1 cellular context compared by ENCODE assay signal in the genomic region with DNA sequence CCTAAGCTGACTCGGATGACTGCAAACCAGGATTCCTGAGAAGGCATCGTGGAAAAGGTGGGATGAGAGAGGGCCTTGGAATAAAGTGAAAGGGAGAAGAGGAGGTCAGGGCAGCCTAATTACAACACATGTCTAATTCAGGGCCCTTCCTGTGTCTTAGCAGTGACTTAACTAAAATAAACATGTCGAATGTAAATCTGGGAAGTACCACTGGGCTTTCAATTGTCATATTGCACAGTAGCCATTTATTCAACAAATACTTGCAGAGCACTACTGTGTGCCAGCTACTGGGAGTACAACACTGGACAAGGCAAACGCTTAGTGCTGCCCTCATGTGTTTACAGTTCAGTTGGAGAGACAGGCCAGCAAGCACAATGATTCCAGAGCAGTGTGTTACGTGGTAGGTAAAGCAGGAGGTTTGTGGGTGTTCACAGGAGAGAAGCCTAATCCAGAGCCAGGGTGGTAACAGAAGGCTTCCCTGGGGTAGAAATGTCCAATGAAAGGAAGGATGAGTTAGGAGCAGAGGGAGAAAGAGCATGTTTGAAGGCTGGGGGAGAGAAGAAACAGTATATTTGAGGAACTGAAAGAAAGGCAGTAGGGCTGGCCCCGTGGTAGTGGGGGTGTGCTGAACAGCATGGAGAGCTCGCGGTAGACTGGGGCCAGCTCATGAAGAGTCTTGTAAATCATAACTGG.
TF ChIP-seq lines count a peak whose summit lies in the region.

No MANE protein-coding gene starts in this region.

TF ChIP-seq in IMR-90, 13 proteins besides CTCF, POLR2A, EP300 and RAD21 (continued from another document):
- TF ChIP-seq, protein P1, sequence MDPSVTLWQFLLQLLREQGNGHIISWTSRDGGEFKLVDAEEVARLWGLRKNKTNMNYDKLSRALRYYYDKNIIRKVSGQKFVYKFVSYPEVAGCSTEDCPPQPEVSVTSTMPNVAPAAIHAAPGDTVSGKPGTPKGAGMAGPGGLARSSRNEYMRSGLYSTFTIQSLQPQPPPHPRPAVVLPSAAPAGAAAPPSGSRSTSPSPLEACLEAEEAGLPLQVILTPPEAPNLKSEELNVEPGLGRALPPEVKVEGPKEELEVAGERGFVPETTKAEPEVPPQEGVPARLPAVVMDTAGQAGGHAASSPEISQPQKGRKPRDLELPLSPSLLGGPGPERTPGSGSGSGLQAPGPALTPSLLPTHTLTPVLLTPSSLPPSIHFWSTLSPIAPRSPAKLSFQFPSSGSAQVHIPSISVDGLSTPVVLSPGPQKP (IDR thresholded peaks at IDR 0.05; ENCODE audit: borderline replicate concordance, low read depth, low read length) = no peak
- no peak for TF ChIP-seq BHLHE40 (IDR thresholded peaks at IDR 0.05; ENCODE audit: low read depth, low read length)
- TF ChIP-seq FOS (IDR thresholded peaks at IDR 0.05; ENCODE audit: low read depth, low read length) = no peak
- TF ChIP-seq, protein P2, sequence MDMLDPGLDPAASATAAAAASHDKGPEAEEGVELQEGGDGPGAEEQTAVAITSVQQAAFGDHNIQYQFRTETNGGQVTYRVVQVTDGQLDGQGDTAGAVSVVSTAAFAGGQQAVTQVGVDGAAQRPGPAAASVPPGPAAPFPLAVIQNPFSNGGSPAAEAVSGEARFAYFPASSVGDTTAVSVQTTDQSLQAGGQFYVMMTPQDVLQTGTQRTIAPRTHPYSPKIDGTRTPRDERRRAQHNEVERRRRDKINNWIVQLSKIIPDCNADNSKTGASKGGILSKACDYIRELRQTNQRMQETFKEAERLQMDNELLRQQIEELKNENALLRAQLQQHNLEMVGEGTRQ (IDR thresholded peaks at IDR 0.05; ENCODE audit: low read depth, low read length) = no peak
- no peak for TF ChIP-seq NFE2L2 (IDR thresholded peaks at IDR 0.05; ENCODE audit: low read depth, low read length)
